In the genomic region with DNA sequence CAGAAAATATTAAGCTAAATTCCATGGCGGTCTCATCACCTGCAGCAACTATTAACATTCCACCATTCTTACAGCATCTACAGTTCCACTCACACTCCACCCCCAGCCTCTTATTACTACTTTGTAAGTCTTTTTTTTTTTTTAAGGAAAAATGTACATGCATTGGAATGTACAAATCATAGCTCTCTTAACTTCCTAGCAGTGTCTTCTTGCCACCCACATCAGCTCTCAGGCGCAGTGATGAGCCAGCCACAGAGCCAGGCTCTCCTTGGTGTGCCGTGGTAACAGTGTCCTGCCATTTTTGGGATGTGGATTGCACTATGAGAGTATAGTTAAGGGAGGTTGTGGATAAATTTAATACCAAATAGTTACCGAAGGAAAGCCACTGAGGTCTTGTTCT, we compare ENCODE assay signal across 21 cellular contexts. TPM values are rescaled to one million over a fixed set of nuclear protein-coding genes. Genes with fewer than 3 reads are reported as not detected.
A peak's percentile ranks its signal among the peaks of the same experiment; 100 is the strongest.
DNase-seq lines count a peak whose midpoint lies in the region; ATAC-seq and TF ChIP-seq lines count a peak whose summit lies in the region.
"Had no signal": no experiment of that assay in that cellular context is flagged by ENCODE, and none has a peak within 500 bp of the region (broad histone marks: within the 10 kb centered on the region; RNA-seq: fewer than 3 reads in every experiment).

No MANE protein-coding gene starts in this region.

- DNase-seq in T-helper 1 cell (no peak), PC-9 (no peak), osteocyte (ENCODE audit: extremely low spot score, unreplicated experiment) (no peak), cortex of kidney (lab: John Stamatoyannopoulos, UW) (no peak)
- no peak for DNase-seq in activated naive CD4-positive, alpha-beta T cell treated with Interleukin-2 at 50 U/mL for 16 hours
- DNase-seq: 8988T; ACHN; AML-193; BE2C; CD4-positive, alpha-beta T cell; CD8-positive, alpha-beta memory T cell; DMS 273 treated with DMSO at 0.1 percent for 48 hours; DMS79; GF-D8; H7; HCEC 1CT had no signal

- peaks cover 3% of the 10 kb centered on the region for H3K4me1 Mint-ChIP-seq in T-helper 1 cell treated with Interleukin-12 subunit alpha and Interleukin-12 subunit beta and Interleukin-4 antibody, amounts not matched to agents 30 μg/mL and 1 μg/mL, for 36 hours (ENCODE audit: low read depth)
- H3K4me1 Mint-ChIP-seq in osteocyte (ENCODE audit: unreplicated experiment) = peaks cover 22% of the 10 kb centered on the region
- H3K4me1 Mint-ChIP-seq in activated T-helper 17 cell treated with anti-CD3 and anti-CD28 coated beads, Interleukin-2, amount 50 U/mL, for 72 hours = peaks cover 16% of the 10 kb centered on the region
- H3K4me1 Mint-ChIP-seq: CD14-positive monocyte had no signal

- H3K9me3 ChIP-seq in PC-9 (ENCODE audit: insufficient read depth, low read depth) = no peaks in the 10 kb centered on the region
- H3K9me3 ChIP-seq: A549; BE2C; BLaER1 treated with 17β-estradiol and CSF1 and Interleukin-3, amounts not matched to agents 10 nM and 100 nM had no signal

- peak overlapping the region; percentile 13 for H3K27ac Mint-ChIP-seq in T-helper 1 cell treated with Interleukin-12 subunit alpha and Interleukin-12 subunit beta and Interleukin-4 antibody, amounts not matched to agents 30 μg/mL and 1 μg/mL, for 36 hours
- H3K27ac Mint-ChIP-seq in osteocyte (ENCODE audit: unreplicated experiment) = peak overlapping the region; percentile 43
- H3K27ac Mint-ChIP-seq in activated T-helper 17 cell treated with anti-CD3 and anti-CD28 coated beads, Interleukin-2, amount 50 U/mL, for 72 hours = no peak overlapping the region
- H3K27ac Mint-ChIP-seq: CD14-positive monocyte; CD4-positive, alpha-beta T cell had no signal

- POLR2A ChIA-PET in PC-9 (lab: Charles Lee; ENCODE audit: unreplicated experiment) = interaction anchor here (0.6 kb wide), 1 partner anchor 131 kb away, joined by 8 read pairs; no protein-coding TSS in a partner anchor

- peaks cover 40% of the 10 kb centered on the region for H3F3A ChIP-seq in PC-9 (ENCODE audit: insufficient read depth, low read depth)

- H3K27ac ChIP-seq in PC-9 = 0 out of 2 replicates have a peak overlapping the region, but pooled peaks have one; percentile 21
- H3K27ac ChIP-seq: A549; BLaER1 treated with 17β-estradiol and CSF1 and Interleukin-3, amounts not matched to agents 10 nM and 100 nM had no signal

- no peaks in the 10 kb centered on the region for H3K9me2 ChIP-seq in PC-9 (ENCODE audit: insufficient read depth)

- H4K20me1 ChIP-seq in PC-9 (ENCODE audit: insufficient read depth) = peaks cover 42% of the 10 kb centered on the region

- no peaks in the 10 kb centered on the region for H3K27me3 Mint-ChIP-seq in T-helper 1 cell treated with Interleukin-12 subunit alpha and Interleukin-12 subunit beta and Interleukin-4 antibody, amounts not matched to agents 30 μg/mL and 1 μg/mL, for 36 hours (ENCODE audit: low read depth)
- no peaks in the 10 kb centered on the region for H3K27me3 Mint-ChIP-seq in osteocyte (ENCODE audit: unreplicated experiment)
- no peaks in the 10 kb centered on the region for H3K27me3 Mint-ChIP-seq in activated T-helper 17 cell treated with anti-CD3 and anti-CD28 coated beads, Interleukin-2, amount 50 U/mL, for 72 hours
- H3K27me3 Mint-ChIP-seq: CD4-positive, alpha-beta T cell; CD8-positive, alpha-beta memory T cell had no signal

- peaks cover 24% of the 10 kb centered on the region for H3K4me1 ChIP-seq in PC-9 (replicated peaks; ENCODE audit: insufficient read depth)
- H3K4me1 ChIP-seq: A549, BE2C had no signal

- CTCF ChIA-PET in PC-9 (lab: Charles Lee) = no interaction called here

- no peak for ATAC-seq in activated T-helper 17 cell treated with anti-CD3 and anti-CD28 coated beads, Interleukin-2, amount 50 U/mL, for 72 hours (replicated peaks)
- ATAC-seq: A549 had no signal

- peaks cover 99% of the 10 kb centered on the region for H3K79me2 ChIP-seq in PC-9 (ENCODE audit: low read depth)

- H2AFZ ChIP-seq in PC-9 = no peak overlapping the region

- H3K36me3 ChIP-seq in PC-9 (ENCODE audit: low read depth) = peaks cover 25% of the 10 kb centered on the region; the same call in 1 of the 2 replicates
- H3K36me3 ChIP-seq: BE2C had no signal

- H3K9me3 Mint-ChIP-seq in T-helper 1 cell treated with Interleukin-12 subunit alpha and Interleukin-12 subunit beta and Interleukin-4 antibody, amounts not matched to agents 30 μg/mL and 1 μg/mL, for 36 hours = no peaks in the 10 kb centered on the region
- H3K9me3 Mint-ChIP-seq in osteocyte (ENCODE audit: unreplicated experiment) = no peaks in the 10 kb centered on the region
- no peaks in the 10 kb centered on the region for H3K9me3 Mint-ChIP-seq in activated T-helper 17 cell treated with anti-CD3 and anti-CD28 coated beads, Interleukin-2, amount 50 U/mL, for 72 hours
- H3K9me3 Mint-ChIP-seq: CD14-positive monocyte; CD4-positive, alpha-beta T cell; CD8-positive, alpha-beta memory T cell had no signal

- no TSS peak for BruUV-seq in PC-9 (replicated peaks; lab: Mats Ljungman, UMichigan)

- H3K4me3 Mint-ChIP-seq in T-helper 1 cell treated with Interleukin-12 subunit alpha and Interleukin-12 subunit beta and Interleukin-4 antibody, amounts not matched to agents 30 μg/mL and 1 μg/mL, for 36 hours = no peak overlapping the region
- no peak overlapping the region for H3K4me3 Mint-ChIP-seq in osteocyte (ENCODE audit: unreplicated experiment)
- no peak overlapping the region for H3K4me3 Mint-ChIP-seq in activated T-helper 17 cell treated with anti-CD3 and anti-CD28 coated beads, Interleukin-2, amount 50 U/mL, for 72 hours
- H3K4me3 Mint-ChIP-seq: CD14-positive monocyte; CD4-positive, alpha-beta T cell; CD8-positive, alpha-beta memory T cell had no signal

- no peak overlapping the region for H3K4me3 ChIP-seq in PC-9
- H3K4me3 ChIP-seq: A549; BLaER1 treated with 17β-estradiol and CSF1 and Interleukin-3, amounts not matched to agents 10 nM and 100 nM had no signal

- TF ChIP-seq CTCF in PC-9 (conservative IDR thresholded peaks at IDR 0.05) (no peak), osteocyte (IDR thresholded peaks at IDR 0.05) (no peak)

- H3K27me3 ChIP-seq in PC-9 (ENCODE audit: insufficient read depth, low read depth) = no peaks in the 10 kb centered on the region
- H3K27me3 ChIP-seq: BE2C; BLaER1 treated with 17β-estradiol and CSF1 and Interleukin-3, amounts not matched to agents 10 nM and 100 nM had no signal

- intact Hi-C loops in PC-9 (cut with micrococcal nuclease; ENCODE audit: unreplicated experiment) = no loop called here

- no peak overlapping the region for H3K4me2 ChIP-seq in PC-9
- H3K4me2 ChIP-seq: A549 had no signal

- H3K36me3 Mint-ChIP-seq in T-helper 1 cell treated with Interleukin-12 subunit alpha and Interleukin-12 subunit beta and Interleukin-4 antibody, amounts not matched to agents 30 μg/mL and 1 μg/mL, for 36 hours (ENCODE audit: low read depth) = no peaks in the 10 kb centered on the region
- peaks cover 6% of the 10 kb centered on the region for H3K36me3 Mint-ChIP-seq in osteocyte (ENCODE audit: unreplicated experiment)
- no peaks in the 10 kb centered on the region for H3K36me3 Mint-ChIP-seq in activated T-helper 17 cell treated with anti-CD3 and anti-CD28 coated beads, Interleukin-2, amount 50 U/mL, for 72 hours (ENCODE audit: low read depth)
- H3K36me3 Mint-ChIP-seq: CD14-positive monocyte; CD8-positive, alpha-beta memory T cell had no signal

RNA-seq across cellular contexts. Expression of a gene that starts 17.8 kb away (rescaled TPM):
- total RNA-seq in PC-9 (2021) (35.6 and 42.2 TPM in 2 replicates), osteocyte (14.4 and 17.7 TPM in 2 replicates)
- total RNA-seq in activated T-helper 17 cell treated with anti-CD3 and anti-CD28 coated beads, Interleukin-2, amount 50 U/mL, for 72 hours = 1 to 10 TPM; 6.2 to 6.4 TPM
